1 cellular context compared by ENCODE assay signal in genomic region chr19:4523306-4524110, GRCh38.
TF ChIP-seq lines count a peak whose summit lies in the region.

No MANE protein-coding gene starts in this region.

TF ChIP-seq in HepG2, 621 proteins besides CTCF, POLR2A, EP300 and RAD21 (continued from another document and continues in another):
- TF ChIP-seq HIC2 (CRISPR knock-in tag; IDR thresholded peaks at IDR 0.05; ENCODE audit: low read depth) (peak; percentile 61; the same call in 1 of the 2 replicates), ZNF770 (CRISPR knock-in tag; IDR thresholded peaks at IDR 0.05) (no peak), ZNF619 (CRISPR knock-in tag; IDR thresholded peaks at IDR 0.05) (no peak), KIAA2018 (CRISPR knock-in tag; IDR thresholded peaks at IDR 0.05; ENCODE audit: borderline replicate concordance) (no peak), ATF7-NPFF (CRISPR knock-in tag; IDR thresholded peaks at IDR 0.05; ENCODE audit: low read depth) (peak; percentile 41; the same call in 1 of the 2 replicates), REXO4 (CRISPR knock-in tag; IDR thresholded peaks at IDR 0.05; ENCODE audit: borderline replicate concordance) (no peak), ZSCAN12 (CRISPR knock-in tag; IDR thresholded peaks at IDR 0.05) (no peak), SPEN (CRISPR knock-in tag; IDR thresholded peaks at IDR 0.05; ENCODE audit: low read depth) (peak; percentile 70; the same call in 1 of the 2 replicates), STAG1 (CRISPR knock-in tag; IDR thresholded peaks at IDR 0.05) (peak; percentile 68), ZBTB7A (CRISPR knock-in tag; IDR thresholded peaks at IDR 0.05) (peak; percentile 50; the same call in 1 of the 2 replicates), PATZ1 (CRISPR knock-in tag; IDR thresholded peaks at IDR 0.05) (peak; percentile 70), ZNF644 (CRISPR knock-in tag; IDR thresholded peaks at IDR 0.05; ENCODE audit: low read depth) (0 out of 2 replicates have a peak, but pooled peaks have one; percentile 48), ZNF275 (CRISPR knock-in tag; IDR thresholded peaks at IDR 0.05; ENCODE audit: borderline replicate concordance) (no peak), MED8 (CRISPR knock-in tag; IDR thresholded peaks at IDR 0.05; ENCODE audit: insufficient replicate concordance) (no peak), MAFK (conservative IDR thresholded peaks at IDR 0.05 in 1 of 2, IDR thresholded peaks at IDR 0.05 in 1 of 2; ENCODE audit: low read length in 2 of 2) (no peak), ETS1 (CRISPR knock-in tag; IDR thresholded peaks at IDR 0.05) (no peak), ZNF788 (CRISPR knock-in tag; IDR thresholded peaks at IDR 0.05; ENCODE audit: borderline replicate concordance) (no peak), ZMAT5 (CRISPR knock-in tag; IDR thresholded peaks at IDR 0.05; ENCODE audit: borderline replicate concordance, low read depth) (no peak), MAFG (CRISPR knock-in tag; IDR thresholded peaks at IDR 0.05) (no peak), HOXA3 (CRISPR knock-in tag; IDR thresholded peaks at IDR 0.05) (peak; percentile 85), SMC3 (IDR thresholded peaks at IDR 0.05; ENCODE audit: low read length) (0 out of 2 replicates have a peak, but pooled peaks have one; percentile 9), ZUFSP (CRISPR knock-in tag; IDR thresholded peaks at IDR 0.05; ENCODE audit: borderline replicate concordance) (no peak), HNF4G (IDR thresholded peaks at IDR 0.05; ENCODE audit: borderline replicate concordance, low read depth, low read length) (peak; percentile 88), HNF4G (CRISPR knock-in tag; IDR thresholded peaks at IDR 0.05; ENCODE audit: borderline replicate concordance, low read depth) (0 out of 2 replicates have a peak, but pooled peaks have one; percentile 56), E2F2 (CRISPR knock-in tag; IDR thresholded peaks at IDR 0.05; ENCODE audit: borderline replicate concordance) (no peak), MAZ (IDR thresholded peaks at IDR 0.05; ENCODE audit: borderline replicate concordance, low read depth, low read length) (no peak), MAZ (CRISPR knock-in tag; IDR thresholded peaks at IDR 0.05; ENCODE audit: low read depth) (no peak), BHLHE40 (IDR thresholded peaks at IDR 0.05; ENCODE audit: low read length) (0 out of 2 replicates have a peak, but pooled peaks have one; percentile 45), ZNF768 (CRISPR knock-in tag; IDR thresholded peaks at IDR 0.05) (no peak), NR2F6 (IDR thresholded peaks at IDR 0.05) (peak; percentile 99), NR2F6 (CRISPR knock-in tag; IDR thresholded peaks at IDR 0.05) (peak; percentile 100), STAT6 (CRISPR knock-in tag; IDR thresholded peaks at IDR 0.05; ENCODE audit: borderline replicate concordance) (no peak)
